Comparison of ENCODE assay signal across 7 cellular contexts in genomic region chr20:41734506-41734945, GRCh38.
A peak's percentile ranks its signal among the peaks of the same experiment; 100 is the strongest.
DNase-seq lines count a peak whose midpoint lies in the region; ATAC-seq, FAIRE-seq and TF ChIP-seq lines count a peak whose summit lies in the region.

No MANE protein-coding gene starts in this region.

- CTCF ChIA-PET in GM10248 (lab: Yijun Ruan, JAX): interaction anchor here (0.6 to 2.2 kb wide), 24 partner anchors 8 to 1684 kb away, joined by 3 to 14 read pairs (median 4); partner anchors contain the start of gene PTPRT
- CTCF ChIA-PET in GM12878 (lab: Yijun Ruan, JAX): interaction anchor here (0.5 to 2.1 kb wide), 9 partner anchors 8 to 1453 kb away, joined by 3 to 5 read pairs (median 3); no protein-coding TSS in a partner anchor

- ATAC-seq in GM12878 (peak; percentile 80), GM19035 (IDR thresholded peaks at IDR 0.05; ENCODE audit: unreplicated experiment) (no peak)

- DNase-seq in GM10248 (ENCODE audit: extremely low spot score) (peak; percentile 66), KBM-7 (peak; percentile 60), SK-MEL-5 (ENCODE audit: low read depth, low spot score) (peak; percentile 78), GM12878 (ENCODE audit: low read depth, low spot score) (no peak), immature natural killer cell (peak; percentile 6 to 28 (median 14))
- DNase-seq in stimulated activated CD4-positive, alpha-beta T cell treated with anti-CD3 and anti-CD28 coated beads, Interleukin-4, amount 100 ng/mL, for 24 hours: peak; percentile 29

- H3K9ac ChIP-seq in GM12878 (ENCODE audit: control insufficient read depth, insufficient read depth, low read length): no peak overlapping the region

- no peak overlapping the region for H3K4me3 ChIP-seq in GM12878

- in situ Hi-C loops in KBM-7 (cut with MboI; ENCODE audit: low pct_unique_long_range_greater_than_20kb, low sequenced_read_pairs) (no loop called here), SK-MEL-5 (cut with HindIII; ENCODE audit: low pct_unique_long_range_greater_than_20kb, low sequenced_read_pairs) (no loop called here), GM12878 (cut with MboI) (loop anchor here (10.0 to 25.0 kb wide), 2 partner anchors 803 to 1680 kb away; no protein-coding TSS in a partner anchor)

- FAIRE-seq in GM12878 (lab: Jason Lieb, UNC): no peak

- no peaks in the 10 kb centered on the region for H3K27me3 ChIP-seq in GM12878 (replicated peaks in 1 of 2; ENCODE audit: control insufficient read depth in 2 of 2, insufficient read depth in 2 of 2, low read length in 1 of 2)

- no peaks in the 10 kb centered on the region; the same call in 2 of the 3 replicates for H3K9me3 ChIP-seq in GM12878 (replicated peaks; ENCODE audit: control insufficient read depth, insufficient read depth, low read length)

- RAD21 ChIA-PET in GM12878 (lab: Charles Lee; ENCODE audit: unreplicated experiment): interaction anchor here (0.5 to 0.7 kb wide), 4 partner anchors 35 to 1292 kb away, joined by 3 to 4 read pairs (median 3); no protein-coding TSS in a partner anchor

- H3K27ac ChIP-seq in GM12878 (ENCODE audit: control insufficient read depth, insufficient read depth): no peak overlapping the region

- no peak overlapping the region for H3K4me3 Mint-ChIP-seq in immature natural killer cell

- H2AFZ ChIP-seq in GM12878 (ENCODE audit: control insufficient read depth, low read depth, low read length): no peak overlapping the region

- no peaks in the 10 kb centered on the region for H3K4me1 Mint-ChIP-seq in immature natural killer cell

- TF ChIP-seq CTCF in GM10248 (IDR thresholded peaks at IDR 0.05; ENCODE audit: control extremely low read depth, extremely low read depth, low read depth, missing control alignments) (peak; percentile 83), GM12878 (IDR thresholded peaks at IDR 0.05 in 2 of 3, conservative IDR thresholded peaks at IDR 0.05 in 1 of 3; ENCODE audit: control insufficient read depth in 2 of 3, extremely low read depth in 1 of 3, insufficient read depth in 1 of 3, low read depth in 3 of 3, low read length in 3 of 3) (peak; percentile 79 to 97 (median 91))

- POLR2A ChIA-PET in GM10248 (lab: Yijun Ruan, JAX): no interaction called here
- POLR2A ChIA-PET in GM12878 (lab: Charles Lee): no interaction called here

- SMC1A ChIA-PET in GM12878 (lab: Charles Lee; ENCODE audit: uncharacterized antibody, unreplicated experiment): interaction anchor here (0.7 kb wide), 1 partner anchor 1384 kb away, joined by 3 read pairs; no protein-coding TSS in a partner anchor

- no peaks in the 10 kb centered on the region for H3K79me2 ChIP-seq in GM12878 (ENCODE audit: control insufficient read depth, insufficient read depth, low read length)

- TF ChIP-seq RAD21 in GM12878 (IDR thresholded peaks at IDR 0.05; ENCODE audit: insufficient read depth, low read depth, low read length): peak; percentile 55

- H3K9me3 Mint-ChIP-seq in immature natural killer cell: peaks cover 0 to 2% (median 0%) of the 10 kb centered on the region in 6 donors

- TF ChIP-seq POLR2A in GM12878 (IDR thresholded peaks at IDR 0.05; ENCODE audit: low read depth, low read length): no peak

- no peak overlapping the region for H3K27ac Mint-ChIP-seq in immature natural killer cell

- no peaks in the 10 kb centered on the region; the same call in 1 of the 2 replicates for H4K20me1 ChIP-seq in GM12878 (ENCODE audit: control insufficient read depth, insufficient read depth)

- no TSS peak for BruUV-seq in GM12878 (replicated peaks; lab: Mats Ljungman, UMichigan)

- H3K36me3 Mint-ChIP-seq in immature natural killer cell: no peaks in the 10 kb centered on the region

- H3K36me3 ChIP-seq in GM12878 (ENCODE audit: control insufficient read depth in 2 of 2, insufficient read depth in 2 of 2, low read length in 1 of 2): no peaks in the 10 kb centered on the region

- no peak overlapping the region for H3K4me2 ChIP-seq in GM12878 (ENCODE audit: control insufficient read depth, insufficient read depth)

- no peaks in the 10 kb centered on the region for H3K4me1 ChIP-seq in GM12878 (ENCODE audit: control insufficient read depth, insufficient read depth, low read length)

- intact Hi-C loops in GM12878 (cut with micrococcal nuclease; ENCODE audit: unreplicated experiment): loop anchor here (10.0 kb wide), 1 partner anchor 800 kb away; no protein-coding TSS in a partner anchor

- WGBS in GM12878 (ENCODE audit: insufficient coverage, insufficient replicate concordance, low lambda C conversion rate, missing lambda C conversion rate): 0% methylated on average over 5 of the region's 5 CpGs

- no peak for TF ChIP-seq EP300 in GM12878 (IDR thresholded peaks at IDR 0.05; ENCODE audit: borderline replicate concordance in 1 of 2, control insufficient read depth in 1 of 2, low read depth in 2 of 2, low read length in 2 of 2)

- no peaks in the 10 kb centered on the region for H3K27me3 Mint-ChIP-seq in immature natural killer cell (ENCODE audit: low read depth in 3 of 3)

TF ChIP-seq in GM12878, 131 proteins besides CTCF, POLR2A, EP300 and RAD21:
- TF ChIP-seq SMC3 (IDR thresholded peaks at IDR 0.05; ENCODE audit: borderline replicate concordance, low read length) (peak; percentile 57; the same call in 1 of the 2 replicates), ZNF207 (IDR thresholded peaks at IDR 0.05; ENCODE audit: borderline replicate concordance) (no peak)
